In the genomic region with DNA sequence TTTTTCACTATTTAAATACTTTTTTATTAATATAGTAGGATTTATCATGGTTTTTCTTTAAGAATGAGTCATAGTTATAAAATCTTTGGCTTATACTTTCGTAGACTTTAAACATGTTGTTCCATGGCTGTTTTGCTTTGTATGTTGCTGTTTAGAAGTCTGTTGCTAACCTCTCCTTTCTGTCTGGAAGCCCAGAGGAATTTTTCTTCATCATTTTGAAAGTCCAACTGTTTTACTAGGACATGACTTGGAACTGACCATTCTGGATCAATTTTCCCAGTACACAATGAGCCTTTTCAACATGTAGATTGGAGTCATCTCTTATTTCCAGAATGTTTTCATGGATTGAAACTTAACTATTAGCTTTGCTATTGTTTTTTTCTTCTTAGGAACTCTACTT, we compare ENCODE assay signal across 23 cellular contexts. TPM values are rescaled to one million over a fixed set of nuclear protein-coding genes. Genes with fewer than 3 reads are reported as not detected.
DNase-seq lines count a peak whose midpoint lies in the region; FAIRE-seq and TF ChIP-seq lines count a peak whose summit lies in the region.
"Had no signal": no experiment of that assay in that cellular context is flagged by ENCODE, and none has a peak within 500 bp of the region (broad histone marks: within the 10 kb centered on the region; RNA-seq: fewer than 3 reads in every experiment).

No MANE protein-coding gene starts in this region.

- H3K27ac ChIP-seq in astrocyte (ENCODE audit: low read depth, low read length) (no peak overlapping the region), hepatocyte (no peak overlapping the region)
- H3K27ac ChIP-seq: breast epithelium had no signal

- H3K27me3 ChIP-seq in astrocyte (ENCODE audit: insufficient read depth, low read length) (no peaks in the 10 kb centered on the region), hepatocyte (no peaks in the 10 kb centered on the region)
- H3K27me3 ChIP-seq: breast epithelium had no signal

- H3K9ac ChIP-seq in astrocyte (ENCODE audit: low read length), result no peak overlapping the region

- TF ChIP-seq CTCF in astrocyte (IDR thresholded peaks at IDR 0.05; ENCODE audit: insufficient read depth, low read depth, low read length) (no peak), osteocyte (IDR thresholded peaks at IDR 0.05) (no peak), hepatocyte (IDR thresholded peaks at IDR 0.05; ENCODE audit: poor library complexity) (no peak)

- H3K27me3 Mint-ChIP-seq in astrocyte (ENCODE audit: low read depth, unreplicated experiment) (no peaks in the 10 kb centered on the region), osteocyte (ENCODE audit: unreplicated experiment) (no peaks in the 10 kb centered on the region)
- H3K27me3 Mint-ChIP-seq: activated naive CD4-positive, alpha-beta T cell treated with anti-CD3 and anti-CD28 coated beads, Interleukin-2, amount 50 U/mL, for 24 hours; activated T-cell treated with anti-CD3 and anti-CD28 coated beads, Interleukin-2, amount 50 U/mL, for 24 hours; effector memory CD8-positive, alpha-beta T cell; memory B cell had no signal

- no peak overlapping the region for H3K4me2 ChIP-seq in astrocyte (ENCODE audit: low read length)
- no peak overlapping the region for H3K4me2 ChIP-seq in hepatocyte

- no peaks in the 10 kb centered on the region for H3K36me3 ChIP-seq in astrocyte (ENCODE audit: insufficient read depth, low read length)
- no peaks in the 10 kb centered on the region for H3K36me3 ChIP-seq in hepatocyte (replicated peaks; ENCODE audit: insufficient read depth, low read depth)

- 90% methylated on average over 1 of the region's 1 CpG for WGBS in hepatocyte (ENCODE audit: low lambda C conversion rate, missing lambda C conversion rate)

- no peaks in the 10 kb centered on the region for H4K20me1 ChIP-seq in astrocyte (ENCODE audit: insufficient read depth, low read length)
- H4K20me1 ChIP-seq in hepatocyte (ENCODE audit: insufficient read depth, poor library complexity, severe bottlenecking), result no peaks in the 10 kb centered on the region

- no peaks in the 10 kb centered on the region for H3K9me2 ChIP-seq in hepatocyte (replicated peaks; ENCODE audit: insufficient read depth)

- no peaks in the 10 kb centered on the region for H3K4me1 ChIP-seq in astrocyte (ENCODE audit: insufficient read depth, low read length)
- no peaks in the 10 kb centered on the region for H3K4me1 ChIP-seq in hepatocyte (ENCODE audit: insufficient read depth)
- H3K4me1 ChIP-seq: breast epithelium had no signal

- H3K36me3 Mint-ChIP-seq in astrocyte (ENCODE audit: low read depth, unreplicated experiment) (peaks cover 2% of the 10 kb centered on the region), osteocyte (ENCODE audit: unreplicated experiment) (peaks cover 8% of the 10 kb centered on the region)
- H3K36me3 Mint-ChIP-seq: activated naive CD4-positive, alpha-beta T cell treated with anti-CD3 and anti-CD28 coated beads, Interleukin-2, amount 50 U/mL, for 24 hours had no signal

- no peak overlapping the region for H3K4me3 ChIP-seq in astrocyte (ENCODE audit: insufficient read depth, low read depth, low read length)
- H3K4me3 ChIP-seq in hepatocyte, result no peak overlapping the region
- H3K4me3 ChIP-seq: breast epithelium had no signal

- H3K27ac Mint-ChIP-seq in astrocyte (ENCODE audit: unreplicated experiment) (no peak overlapping the region), osteocyte (ENCODE audit: unreplicated experiment) (peak overlapping the region; percentile 48)
- H3K27ac Mint-ChIP-seq: activated naive CD4-positive, alpha-beta T cell treated with anti-CD3 and anti-CD28 coated beads, Interleukin-2, amount 50 U/mL, for 24 hours; activated T-cell treated with anti-CD3 and anti-CD28 coated beads, Interleukin-2, amount 50 U/mL, for 24 hours; effector memory CD8-positive, alpha-beta T cell; memory B cell; nephron had no signal

- no peak overlapping the region for H2AFZ ChIP-seq in astrocyte (ENCODE audit: low read depth, low read length)
- H2AFZ ChIP-seq in hepatocyte, result no peak overlapping the region

- H3K4me3 Mint-ChIP-seq in astrocyte (ENCODE audit: unreplicated experiment) (no peak overlapping the region), osteocyte (ENCODE audit: unreplicated experiment) (no peak overlapping the region)
- H3K4me3 Mint-ChIP-seq: activated naive CD4-positive, alpha-beta T cell treated with anti-CD3 and anti-CD28 coated beads, Interleukin-2, amount 50 U/mL, for 24 hours; activated T-cell treated with anti-CD3 and anti-CD28 coated beads, Interleukin-2, amount 50 U/mL, for 24 hours; effector memory CD8-positive, alpha-beta T cell; memory B cell; nephron had no signal

- H3K4me1 Mint-ChIP-seq in astrocyte (ENCODE audit: low read depth, unreplicated experiment), result no peaks in the 10 kb centered on the region
- peaks cover 9% of the 10 kb centered on the region for H3K4me1 Mint-ChIP-seq in osteocyte (ENCODE audit: unreplicated experiment)
- H3K4me1 Mint-ChIP-seq: activated naive CD4-positive, alpha-beta T cell treated with anti-CD3 and anti-CD28 coated beads, Interleukin-2, amount 50 U/mL, for 24 hours; nephron had no signal

- H3K79me2 ChIP-seq in astrocyte (ENCODE audit: insufficient read depth, low read length) (no peaks in the 10 kb centered on the region), hepatocyte (no peaks in the 10 kb centered on the region)

- H3K9me3 ChIP-seq in astrocyte (ENCODE audit: insufficient read depth, low read depth, low read length) (no peaks in the 10 kb centered on the region), hepatocyte (ENCODE audit: low read depth) (no peaks in the 10 kb centered on the region)
- H3K9me3 ChIP-seq: breast epithelium had no signal

- FAIRE-seq in astrocyte (lab: Jason Lieb, UNC), result no peak
- FAIRE-seq: GM12892, HTR-8/SVneo had no signal

- H3K9me3 Mint-ChIP-seq in astrocyte (ENCODE audit: unreplicated experiment) (no peaks in the 10 kb centered on the region), osteocyte (ENCODE audit: unreplicated experiment) (no peaks in the 10 kb centered on the region)
- H3K9me3 Mint-ChIP-seq: activated naive CD4-positive, alpha-beta T cell treated with anti-CD3 and anti-CD28 coated beads, Interleukin-2, amount 50 U/mL, for 24 hours; activated T-cell treated with anti-CD3 and anti-CD28 coated beads, Interleukin-2, amount 50 U/mL, for 24 hours; effector memory CD8-positive, alpha-beta T cell; memory B cell; nephron had no signal

- DNase-seq in COLO829 (ENCODE audit: low spot score) (peak; percentile 45), astrocyte (ENCODE audit: low read depth) (peak; percentile 6), fibroblast of the conjunctiva (ENCODE audit: low read depth) (peak; percentile 31), osteocyte (ENCODE audit: extremely low spot score, unreplicated experiment) (no peak), hepatocyte (ENCODE audit: low spot score) (no peak), KG1 (lab: John Stamatoyannopoulos, UW) (no peak), SK-N-DZ (ENCODE audit: low spot score) (no peak), AG08396 (ENCODE audit: low spot score) (no peak)
- DNase-seq: activated CD4-positive, alpha-beta T cell treated with anti-CD3 and anti-CD28 coated beads, Interleukin-2, amount 50 U/mL, for 48 hours; activated T-cell treated with anti-CD3 and anti-CD28 coated beads, Interleukin-2, amount 50 U/mL, for 24 hours; AML-193; effector memory CD8-positive, alpha-beta T cell; GDM1; NCI-H1436; NK-92 treated with Interleukin-12 subunit alpha and Interleukin-12 subunit beta, amount 100 ng/mL, for 24 hours; RPMI8226; T-helper 1 cell had no signal

RNA-seq across cellular contexts. Expression of gene CAB39L, which starts 7.9 kb away (rescaled TPM):
- 13.2 and 13.7 TPM in 2 replicates for total RNA-seq in astrocyte
- total RNA-seq in osteocyte, result 7.4 and 8.3 TPM in 2 replicates
- total RNA-seq in hepatocyte, result 20.1 and 20.4 TPM in 2 replicates
- polyA plus RNA-seq in hepatocyte, result 12.7 and 13.7 TPM in 2 replicates
- polyA plus RNA-seq in SK-N-DZ (2014; cell fraction: cytosol; rRNA removed), result 5.3 and 6.4 TPM in 2 replicates
- polyA plus RNA-seq in SK-N-DZ (2014; cell fraction: nucleus; rRNA removed), result 2.5 and 7.1 TPM in 2 replicates

RNA-seq across cellular contexts. Expression of gene SETDB2, which starts 8.1 kb away (rescaled TPM):
- total RNA-seq in astrocyte (5.6 and 5.8 TPM in 2 replicates), osteocyte (8.2 and 9.4 TPM in 2 replicates), hepatocyte (14.5 and 17.1 TPM in 2 replicates)
- 7.0 and 8.9 TPM in 2 replicates for polyA plus RNA-seq in hepatocyte
- 3.7 and 4.2 TPM in 2 replicates for polyA plus RNA-seq in SK-N-DZ (2014; cell fraction: cytosol; rRNA removed)
- polyA plus RNA-seq in SK-N-DZ (2014; cell fraction: nucleus; rRNA removed), result 7.4 and 7.6 TPM in 2 replicates

RNA-seq across cellular contexts. Expression of gene PHF11, which starts 59.8 kb away (rescaled TPM):
- total RNA-seq in astrocyte (26.8 and 30.8 TPM in 2 replicates), osteocyte (30.6 and 32.1 TPM in 2 replicates), hepatocyte (17.7 and 20.4 TPM in 2 replicates)
- 14.4 and 17.9 TPM in 2 replicates for polyA plus RNA-seq in hepatocyte
- not detected in 2 replicates for polyA plus RNA-seq in SK-N-DZ (2014; cell fraction: cytosol; rRNA removed)
- 0.45 TPM in 1 of 2 replicates, not detected in the other for polyA plus RNA-seq in SK-N-DZ (2014; cell fraction: nucleus; rRNA removed)

Comparison
In these comparisons a context has a peak if more than half of its experiments do, and no peak if none do; other contexts are left out.
1. DNase-seq: peak in COLO829 (single experiment), astrocyte (single experiment) and fibroblast of the conjunctiva (single experiment); none in osteocyte (single experiment), hepatocyte (single experiment), KG1 (single experiment), SK-N-DZ (single experiment) and AG08396 (single experiment).